15 cellular contexts compared by ENCODE assay signal in genomic region chr7:120842131-120842621, GRCh38. TPM values are rescaled to one million over a fixed set of nuclear protein-coding genes. Genes with fewer than 3 reads are reported as not detected.
A peak's percentile ranks its signal among the peaks of the same experiment; 100 is the strongest.
DNase-seq lines count a peak whose midpoint lies in the region; ATAC-seq and TF ChIP-seq lines count a peak whose summit lies in the region.
"Had no signal": no experiment of that assay in that cellular context is flagged by ENCODE, and none has a peak within 500 bp of the region (broad histone marks: within the 10 kb centered on the region; RNA-seq: fewer than 3 reads in every experiment).

No MANE protein-coding gene starts in this region.

- H3K4me3 ChIP-seq in ascending aorta, result no peak overlapping the region
- H3K4me3 ChIP-seq in gastrocnemius medialis, result no peak overlapping the region
- H3K4me3 ChIP-seq: adrenal gland had no signal

- TF ChIP-seq POLR2A in gastrocnemius medialis (IDR thresholded peaks at IDR 0.05), result no peak

- in situ Hi-C loops in Caki2 (cut with HindIII; ENCODE audit: low pct_unique_long_range_greater_than_20kb, low sequenced_read_pairs), result no loop called here
- in situ Hi-C loops in gastrocnemius medialis (cut with MboI; ENCODE audit: low sequenced_read_pairs in 4 of 4), result no loop called here

- H3K36me3 ChIP-seq in ascending aorta, result no peaks in the 10 kb centered on the region
- H3K36me3 ChIP-seq in gastrocnemius medialis, result no peaks in the 10 kb centered on the region
- H3K36me3 ChIP-seq: adrenal gland had no signal

- no peaks in the 10 kb centered on the region for H3K9me3 Mint-ChIP-seq in T-cell
- H3K9me3 Mint-ChIP-seq: T-helper 1 cell treated with Interleukin-12 subunit alpha and Interleukin-12 subunit beta and Interleukin-4 antibody, amounts not matched to agents 30 μg/mL and 1 μg/mL, for 36 hours had no signal

- no peaks in the 10 kb centered on the region for H3K4me1 Mint-ChIP-seq in T-cell

- ATAC-seq in T-cell (replicated peaks in 1 of 4), result no peak
- ATAC-seq in gastrocnemius medialis, result no peak

- intact Hi-C loops in ascending aorta (cut with DNase I) (no loop called here), gastrocnemius medialis (cut with DNase I; ENCODE audit: low total_unique reads) (no loop called here)

- no peak overlapping the region for H3K27ac Mint-ChIP-seq in T-cell
- H3K27ac Mint-ChIP-seq: T-helper 1 cell treated with Interleukin-12 subunit alpha and Interleukin-12 subunit beta and Interleukin-4 antibody, amounts not matched to agents 30 μg/mL and 1 μg/mL, for 36 hours had no signal

- TF ChIP-seq CTCF in ascending aorta (IDR thresholded peaks at IDR 0.05), result no peak
- TF ChIP-seq CTCF in gastrocnemius medialis (IDR thresholded peaks at IDR 0.05 in 4 of 5, conservative IDR thresholded peaks at IDR 0.05 in 1 of 5), result no peak

- DNase-seq in Caki2 (ENCODE audit: low read depth), result peak; percentile 90
- peak; percentile 95 for DNase-seq in NCI-H1417 treated with DMSO at 0.1 percent for 48 hours (lab: John Stamatoyannopoulos, UW)
- DNase-seq in NCI-H748 treated with DMSO at 0.1 percent for 48 hours (lab: John Stamatoyannopoulos, UW), result peak; percentile 85
- DNase-seq in kidney tubule cell (ENCODE audit: low spot score), result peak; percentile 79
- DNase-seq in T-cell, result no peak
- DNase-seq in ascending aorta (ENCODE audit: low spot score in 2 of 2), result no peak
- no peak for DNase-seq in gastrocnemius medialis
- no peak for DNase-seq in hippocampal formation (lab: John Stamatoyannopoulos, UW)
- DNase-seq: activated CD4-positive, alpha-beta T cell treated with anti-CD3 and anti-CD28 coated beads for 4 hours; activated T-cell treated with anti-CD3 and anti-CD28 coated beads, Interleukin-2, amount 50 U/mL, for 48 hours; adrenal gland; NCI-H226; RPMI8226 had no signal

- peaks cover 5 to 8% of the 10 kb centered on the region in 2 donors for H3K27me3 Mint-ChIP-seq in T-cell

- no peaks in the 10 kb centered on the region for H3K9me3 ChIP-seq in ascending aorta
- no peaks in the 10 kb centered on the region for H3K9me3 ChIP-seq in gastrocnemius medialis
- H3K9me3 ChIP-seq: adrenal gland had no signal

- H3K4me1 ChIP-seq in ascending aorta (no peaks in the 10 kb centered on the region), gastrocnemius medialis (no peaks in the 10 kb centered on the region)
- H3K4me1 ChIP-seq: adrenal gland, parathyroid adenoma had no signal

- H3K36me3 Mint-ChIP-seq in T-cell, result no peaks in the 10 kb centered on the region

- H3K4me3 Mint-ChIP-seq in T-cell, result no peak overlapping the region
- H3K4me3 Mint-ChIP-seq: T-helper 1 cell treated with Interleukin-12 subunit alpha and Interleukin-12 subunit beta and Interleukin-4 antibody, amounts not matched to agents 30 μg/mL and 1 μg/mL, for 36 hours had no signal

- H3K27ac ChIP-seq in ascending aorta (no peak overlapping the region), gastrocnemius medialis (no peak overlapping the region)
- H3K27ac ChIP-seq: adrenal gland, parathyroid adenoma had no signal

- POLR2A ChIA-PET in T-cell (lab: Charles Lee), result no interaction called here

- CTCF ChIA-PET in T-cell (lab: Charles Lee), result no interaction called here

- H3K27me3 ChIP-seq in ascending aorta, result no peaks in the 10 kb centered on the region
- H3K27me3 ChIP-seq in gastrocnemius medialis, result no peaks in the 10 kb centered on the region
- H3K27me3 ChIP-seq: adrenal gland had no signal

RNA-seq across cellular contexts. Expression of gene TSPAN12, which starts 15.8 kb away (rescaled TPM):
- total RNA-seq in Caki2 (2014; rRNA removed; shearing (Covaris generic); ENCODE audit: low replicate concordance), result 45.3 and 46.5 TPM in 2 replicates
- under 1 TPM in 3 of 5 donors, not detected in 2; 0.33 to 0.44 (median 0.41) TPM for total RNA-seq in T-cell
- total RNA-seq in ascending aorta, result 28.9 TPM
- total RNA-seq in gastrocnemius medialis, result 1 to 10 TPM; 1.3 to 6.3 (median 2.8) TPM

Comparison
In these comparisons a context has a peak if more than half of its experiments do, and no peak if none do; other contexts are left out.
1. DNase-seq: peak in Caki2 (single experiment), NCI-H1417 treated with DMSO at 0.1 percent for 48 hours (single experiment), NCI-H748 treated with DMSO at 0.1 percent for 48 hours (single experiment) and kidney tubule cell (single experiment); none in T-cell (0 of 34), ascending aorta (0 of 2), gastrocnemius medialis (0 of 2) and hippocampal formation (0 of 2).